15 cellular contexts compared by ENCODE assay signal in genomic region chr2:206488623-206489022, GRCh38. TPM values are rescaled to one million over a fixed set of nuclear protein-coding genes. Genes with fewer than 3 reads are reported as not detected.
"Had no signal": no experiment of that assay in that cellular context is flagged by ENCODE, and none has a peak within 500 bp of the region (broad histone marks: within the 10 kb centered on the region; RNA-seq: fewer than 3 reads in every experiment).

No MANE protein-coding gene starts in this region.

- H3K36me3 Mint-ChIP-seq: stimulated activated memory B cell treated with anti-CD40 and anti-IgM and Interleukin-4, amounts not matched to agents 10 μg/mL and 1 μg/mL and 100 μg/mL, for 72 hours had no signal

- H3K4me1 Mint-ChIP-seq: stimulated activated memory B cell treated with anti-CD40 and anti-IgM and Interleukin-4, amounts not matched to agents 10 μg/mL and 1 μg/mL and 100 μg/mL, for 72 hours had no signal

- ATAC-seq: gastrocnemius medialis; pancreas; stimulated activated memory B cell treated with anti-CD40 and anti-IgM and Interleukin-4, amounts not matched to agents 10 μg/mL and 1 μg/mL and 100 μg/mL, for 72 hours had no signal

- DNase-seq: activated CD4-positive, alpha-beta T cell treated with anti-CD3 and anti-CD28 coated beads, Interleukin-2, amount 10 ng/mL, durations not matched to agents 7 days and 5 days; activated CD8-positive, alpha-beta memory T cell treated with anti-CD3 and anti-CD28 coated beads, Interleukin-2, amount 50 U/mL, for 48 hours; activated effector memory CD4-positive, alpha-beta T cell treated with anti-CD3 and anti-CD28 coated beads, Interleukin-2, amount 50 U/mL, for 16 hours; colonic mucosa; effector CD8-positive, alpha-beta T cell; gastrocnemius medialis; kidney; pancreas; substantia nigra; transverse colon had no signal

- H3K36me3 ChIP-seq: cardiac muscle cell, colonic mucosa, gastrocnemius medialis, pancreas, transverse colon had no signal

- H3K27me3 ChIP-seq: cardiac muscle cell, colonic mucosa, gastrocnemius medialis, pancreas, transverse colon had no signal

- H3K4me3 Mint-ChIP-seq: activated CD4-positive, alpha-beta T cell treated with anti-CD3 and anti-CD28 coated beads, Interleukin-2, amount 10 ng/mL, durations not matched to agents 7 days and 5 days; stimulated activated memory B cell treated with anti-CD40 and anti-IgM and Interleukin-4, amounts not matched to agents 10 μg/mL and 1 μg/mL and 100 μg/mL, for 72 hours had no signal

- H3K27ac Mint-ChIP-seq: activated CD4-positive, alpha-beta T cell treated with anti-CD3 and anti-CD28 coated beads, Interleukin-2, amount 10 ng/mL, durations not matched to agents 7 days and 5 days; stimulated activated memory B cell treated with anti-CD40 and anti-IgM and Interleukin-4, amounts not matched to agents 10 μg/mL and 1 μg/mL and 100 μg/mL, for 72 hours had no signal

- H3K27ac ChIP-seq: cardiac muscle cell, colonic mucosa, epithelial cell of prostate, gastrocnemius medialis, pancreas, SK-N-MC, transverse colon had no signal

- H3K4me3 ChIP-seq: cardiac muscle cell, colonic mucosa, gastrocnemius medialis, pancreas, SK-N-MC, transverse colon had no signal

- H3K4me1 ChIP-seq: colonic mucosa, gastrocnemius medialis, pancreas, transverse colon had no signal

- H3K9me3 ChIP-seq: colonic mucosa, gastrocnemius medialis, pancreas, transverse colon had no signal

RNA-seq across cellular contexts. Expression of gene ADAM23, which starts 45.3 kb away (rescaled TPM):
- total RNA-seq: renal cortical epithelial cell had no signal
